Comparison of ENCODE assay signal across 11 cellular contexts in genomic region chr15:75049392-75049791, GRCh38. TPM values are rescaled to one million over a fixed set of nuclear protein-coding genes. Genes with fewer than 3 reads are reported as not detected.
DNase-seq lines count a peak whose midpoint lies in the region; ATAC-seq and TF ChIP-seq lines count a peak whose summit lies in the region.
"Had no signal": no experiment of that assay in that cellular context is flagged by ENCODE, and none has a peak within 500 bp of the region (broad histone marks: within the 10 kb centered on the region; RNA-seq: fewer than 3 reads in every experiment).

No MANE protein-coding gene starts in this region.

- no peaks in the 10 kb centered on the region for H3K9me2 ChIP-seq in PC-3 (replicated peaks; ENCODE audit: low read length)

- H3K27ac ChIP-seq in caudate nucleus (ENCODE audit: low read depth, low read length) (no peak overlapping the region), layer of hippocampus (ENCODE audit: low read depth, low read length) (peak overlapping the region; percentile 6), thoracic aorta (peak overlapping the region; percentile 36 to 65), PC-3 (ENCODE audit: low read length) (no peak overlapping the region)
- H3K27ac ChIP-seq: foreskin keratinocyte had no signal

- H3K4me3 ChIP-seq in thoracic aorta, result no peak overlapping the region
- no peak overlapping the region for H3K4me3 ChIP-seq in PC-3 (ENCODE audit: low read length)

- H3K4me1 ChIP-seq in thoracic aorta (ENCODE audit: control insufficient read depth in 1 of 2, low read depth in 2 of 2), result peaks cover 33 to 58% of the 10 kb centered on the region in 2 donors
- peaks cover 12% of the 10 kb centered on the region for H3K4me1 ChIP-seq in PC-3 (ENCODE audit: insufficient read depth, low read length)
- H3K4me1 ChIP-seq: foreskin keratinocyte had no signal

- CTCF ChIA-PET in PC-3 (lab: Charles Lee), result no interaction called here

- no peaks in the 10 kb centered on the region for H4K20me1 ChIP-seq in PC-3 (ENCODE audit: low read length)

- DNase-seq in NCI-H1105 treated with DMSO at 0.1 percent for 48 hours (lab: John Stamatoyannopoulos, UW) (peak; percentile 70), caudate nucleus (lab: John Stamatoyannopoulos, UW) (peak in 45 of 61 donors; percentile 5 to 76 (median 31)), thoracic aorta (ENCODE audit: low spot score) (peak; percentile 36), PC-3 (no peak)
- no peak for DNase-seq in stimulated activated naive CD4-positive, alpha-beta T cell treated with Interleukin-2 at 50 U/mL for 16 hours (lab: John Stamatoyannopoulos, UW)
- DNase-seq: activated CD4-positive, alpha-beta T cell treated with anti-CD3 and anti-CD28 coated beads, Interleukin-2, amount 50 U/mL, for 48 hours; foreskin keratinocyte; naive B cell had no signal

- TF ChIP-seq CTCF in thoracic aorta (IDR thresholded peaks at IDR 0.05), result no peak
- no peak for TF ChIP-seq CTCF in PC-3 (conservative IDR thresholded peaks at IDR 0.05; ENCODE audit: low read depth, low read length)

- H2AFZ ChIP-seq in PC-3 (ENCODE audit: low read length), result no peak overlapping the region

- ATAC-seq in thoracic aorta (ENCODE audit: insufficient number of reproducible peaks, low FRiP score, low read depth) (no peak), HG02763 (IDR thresholded peaks at IDR 0.05; ENCODE audit: unreplicated experiment) (no peak), GM18502 (IDR thresholded peaks at IDR 0.05; ENCODE audit: poor library complexity, unreplicated experiment) (no peak), PC-3 (no peak)
- ATAC-seq: foreskin keratinocyte had no signal

- H3K9me3 ChIP-seq in thoracic aorta (no peaks in the 10 kb centered on the region), PC-3 (ENCODE audit: low read length) (no peaks in the 10 kb centered on the region)

- no peaks in the 10 kb centered on the region for H3K27me3 ChIP-seq in layer of hippocampus (ENCODE audit: control insufficient read depth, insufficient read depth, low read length)
- no peaks in the 10 kb centered on the region for H3K27me3 ChIP-seq in thoracic aorta (replicated peaks; ENCODE audit: insufficient read depth)
- no peaks in the 10 kb centered on the region for H3K27me3 ChIP-seq in PC-3 (ENCODE audit: low read length)
- H3K27me3 ChIP-seq: foreskin keratinocyte had no signal

- no peaks in the 10 kb centered on the region for H3K79me2 ChIP-seq in PC-3 (ENCODE audit: low read length)

- H3K36me3 ChIP-seq in thoracic aorta (no peaks in the 10 kb centered on the region), PC-3 (ENCODE audit: low read depth, low read length) (no peaks in the 10 kb centered on the region)

- H3K4me2 ChIP-seq in PC-3 (ENCODE audit: low read length), result no peak overlapping the region

- no peak overlapping the region for H3K9ac ChIP-seq in PC-3 (ENCODE audit: low read length)

- intact Hi-C loops in PC-3 (cut with micrococcal nuclease), result no loop called here

- BruUV-seq in PC-3 (replicated peaks; lab: Mats Ljungman, UMichigan), result no TSS peak

- POLR2A ChIA-PET in PC-3 (lab: Charles Lee; ENCODE audit: unreplicated experiment), result no interaction called here

- H3F3A ChIP-seq in PC-3 (ENCODE audit: low read length, unreplicated experiment), result no peaks in the 10 kb centered on the region

RNA-seq across cellular contexts. Expression of gene PPCDC, which starts 26.0 kb away (rescaled TPM):
- total RNA-seq in thoracic aorta, result 10 to 100 TPM in 1 of 2 donors, 1 to 10 TPM in 1; 8.5 to 13.7 TPM
- total RNA-seq in PC-3 (2014; rRNA removed), result 31.0 and 31.5 TPM in 2 replicates

RNA-seq across cellular contexts. Expression of gene SCAMP5, which starts 54.0 kb away (rescaled TPM):
- 1 to 10 TPM; 1.5 to 3.5 TPM for total RNA-seq in thoracic aorta
- total RNA-seq in PC-3 (2014; rRNA removed), result 7.0 and 9.0 TPM in 2 replicates

Comparison
In these comparisons a context has a peak if more than half of its experiments do, and no peak if none do; other contexts are left out.
1. DNase-seq: peak in NCI-H1105 treated with DMSO at 0.1 percent for 48 hours (single experiment), caudate nucleus (45 of 61) and thoracic aorta (single experiment); none in stimulated activated naive CD4-positive, alpha-beta T cell treated with Interleukin-2 at 50 U/mL for 16 hours (single experiment) and PC-3 (single experiment).
2. H3K27ac ChIP-seq: peak in layer of hippocampus (single experiment) and thoracic aorta (2 of 2); none in caudate nucleus (single experiment) and PC-3 (single experiment).